In genomic region chr2:131661101-131661782, GRCh38 we compare ENCODE assay signal across 1 cellular context.
TF ChIP-seq lines count a peak whose summit lies in the region.
"Not testable (repeated sequence)": the region's sequence is repeated elsewhere in the genome, so short reads cannot be mapped to it uniquely, and the experiment has no call there.

No MANE protein-coding gene starts in this region.

TF ChIP-seq in K562, 482 proteins besides CTCF, POLR2A, EP300 and RAD21 (continued from another document):
- TF ChIP-seq ZBTB40 (IDR thresholded peaks at IDR 0.05) (peak; percentile 21; the same call in 1 of the 2 replicates), FOSL1 (tag; conservative IDR thresholded peaks at IDR 0.05) (peak; percentile 17; the same call in 1 of the 2 replicates), ZFP36 (IDR thresholded peaks at IDR 0.05; ENCODE audit: low read depth, low read length, partially characterized antibody) (peak; percentile 69), NRF1 (conservative IDR thresholded peaks at IDR 0.05 in 1 of 2, IDR thresholded peaks at IDR 0.05 in 1 of 2) (peak; percentile 48 to 61; a peak in 2 of 4 replicates), ZNF639 (CRISPR knock-in tag; conservative IDR thresholded peaks at IDR 0.05 in 1 of 2, IDR thresholded peaks at IDR 0.05 in 1 of 2) (peak in 1 of 2 experiments; percentile 32; a peak in 1 of 4 replicates), CTBP1 (IDR thresholded peaks at IDR 0.05; ENCODE audit: borderline replicate concordance) (0 out of 2 replicates have a peak, but pooled peaks have one; percentile 18), ZNF592 (IDR thresholded peaks at IDR 0.05) (peak; percentile 47; the same call in 1 of the 2 replicates), SPI1 (IDR thresholded peaks at IDR 0.05; ENCODE audit: borderline replicate concordance, low read depth, low read length) (peak; percentile 79), BACH1 (tag; IDR thresholded peaks at IDR 0.05) (0 out of 2 replicates have a peak, but pooled peaks have one; percentile 10), GABPA (tag; conservative IDR thresholded peaks at IDR 0.05; ENCODE audit: low read depth) (peak; percentile 35; the same call in 1 of the 2 replicates)
- TF ChIP-seq ZBTB40 (CRISPR knock-in tag; IDR thresholded peaks at IDR 0.05) = not testable (repeated sequence)
